8 cellular contexts compared by ENCODE assay signal in the genomic region with DNA sequence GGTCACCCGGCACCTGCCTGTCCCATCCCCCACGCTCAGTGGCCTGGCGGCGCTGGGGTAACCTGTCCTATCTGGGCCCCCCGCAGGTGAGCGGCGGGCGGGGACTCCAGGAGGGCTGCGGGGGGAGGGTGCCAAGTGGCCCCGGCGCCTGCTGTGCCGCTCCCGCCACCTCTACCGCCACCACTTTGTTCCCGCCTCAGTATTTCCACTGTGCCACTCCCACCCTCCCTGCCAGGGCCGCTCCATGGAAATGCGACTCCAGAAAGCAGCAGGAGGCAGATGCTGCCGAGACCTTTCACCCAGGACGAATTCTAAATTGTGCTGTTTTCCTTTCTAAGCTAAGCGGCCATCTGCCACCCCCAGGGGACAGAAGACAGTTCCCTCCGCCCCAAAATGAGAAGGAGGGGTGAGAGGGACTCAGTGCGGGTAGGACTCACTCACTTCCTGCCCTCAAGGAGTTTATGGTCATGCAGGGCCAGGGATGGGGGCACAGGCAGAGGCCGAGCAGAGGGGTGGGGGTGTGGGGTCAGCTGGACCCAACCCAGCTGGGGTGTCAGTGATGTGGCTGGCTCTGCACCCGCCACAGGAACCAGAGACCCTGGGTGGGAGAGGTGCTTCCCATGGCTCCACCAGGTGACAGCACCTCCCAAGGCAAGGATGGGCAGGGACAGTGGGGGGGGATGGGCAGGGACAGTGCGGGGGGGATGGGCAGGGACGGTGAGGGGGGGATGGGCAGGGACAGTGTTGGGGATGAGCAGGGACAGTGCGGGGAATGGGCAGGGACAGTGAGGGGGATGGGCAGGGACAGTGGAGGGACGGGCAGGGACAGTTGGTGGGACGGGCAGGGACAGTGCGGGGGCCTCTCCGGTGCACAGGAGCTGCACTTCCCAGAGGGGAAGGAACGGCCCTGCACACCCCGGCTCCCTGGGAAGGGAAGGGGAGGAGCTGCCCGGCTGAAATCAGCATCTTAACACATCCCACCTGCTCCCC. TPM values are rescaled to one million over a fixed set of nuclear protein-coding genes. Genes with fewer than 3 reads are reported as not detected.
DNase-seq lines count a peak whose midpoint lies in the region; ATAC-seq and TF ChIP-seq lines count a peak whose summit lies in the region.

No MANE protein-coding gene starts in this region.

- H3K9me3 ChIP-seq in endodermal cell (ENCODE audit: control insufficient read depth, low read length) = no peaks in the 10 kb centered on the region
- no peaks in the 10 kb centered on the region for H3K9me3 ChIP-seq in smooth muscle cell (replicated peaks; ENCODE audit: low read depth)

- no peaks in the 10 kb centered on the region for H3K27me3 Mint-ChIP-seq in endodermal cell (ENCODE audit: insufficient read depth)

- H3K27ac ChIP-seq in endodermal cell (ENCODE audit: low read depth, low read length) (peak overlapping the region; percentile 96), smooth muscle cell (ENCODE audit: low read depth) (no peak overlapping the region)

- peaks cover 2% of the 10 kb centered on the region for H3K36me3 Mint-ChIP-seq in endodermal cell (ENCODE audit: low read depth)

- H3K4me2 ChIP-seq in smooth muscle cell = no peak overlapping the region

- H3K36me3 ChIP-seq in endodermal cell (ENCODE audit: control insufficient read depth, insufficient read depth, low read length) = no peaks in the 10 kb centered on the region
- H3K36me3 ChIP-seq in smooth muscle cell (ENCODE audit: low read depth) = no peaks in the 10 kb centered on the region

- H3K27me3 ChIP-seq in endodermal cell (ENCODE audit: control insufficient read depth, insufficient read depth, low read length, poor library complexity, severe bottlenecking) (no peaks in the 10 kb centered on the region), smooth muscle cell (ENCODE audit: low read depth) (no peaks in the 10 kb centered on the region)

- peaks cover 7% of the 10 kb centered on the region for H3K9me3 Mint-ChIP-seq in endodermal cell

- DNase-seq in NCI-H187 (lab: John Stamatoyannopoulos, UW) (peak; percentile 18 to 20), NCI-H187 treated with DMSO at 0.1 percent for 48 hours (lab: John Stamatoyannopoulos, UW) (no peak), NCI-H2227 treated with DMSO at 0.1 percent for 48 hours (lab: John Stamatoyannopoulos, UW) (peak; percentile 21), endodermal cell (peak; percentile 82), smooth muscle cell (lab: John Stamatoyannopoulos, UW; ENCODE audit: unreplicated experiment) (peak; percentile 14), cerebellar cortex (ENCODE audit: low spot score) (no peak)

- no peak overlapping the region for H3K4me3 ChIP-seq in endodermal cell (ENCODE audit: low read length)
- no peak overlapping the region for H3K4me3 ChIP-seq in smooth muscle cell

- no peaks in the 10 kb centered on the region for H3K4me1 Mint-ChIP-seq in endodermal cell

- no peak overlapping the region for H3K4me3 Mint-ChIP-seq in endodermal cell

- TF ChIP-seq CTCF in endodermal cell (conservative IDR thresholded peaks at IDR 0.05) = no peak
- no peak for TF ChIP-seq CTCF in smooth muscle cell (IDR thresholded peaks at IDR 0.05; ENCODE audit: borderline replicate concordance, insufficient read depth, poor library complexity, severe bottlenecking)

- H4K20me1 ChIP-seq in smooth muscle cell (ENCODE audit: low read depth) = peaks cover 99% of the 10 kb centered on the region

- 72 to 90% methylated on average over 6 to 32 of the region's 34 CpGs for WGBS in endodermal cell (ENCODE audit: insufficient coverage in 1 of 2, insufficient read length in 1 of 2), 2 experiments
- WGBS in smooth muscle cell (ENCODE audit: low lambda C conversion rate) = 85% methylated on average over 28 of the region's 34 CpGs

- ATAC-seq in HG02610 (IDR thresholded peaks at IDR 0.05; ENCODE audit: unreplicated experiment) (no peak), GM18511 (IDR thresholded peaks at IDR 0.05; ENCODE audit: unreplicated experiment) (no peak)

- peaks cover 36% of the 10 kb centered on the region for H3K79me2 ChIP-seq in smooth muscle cell (ENCODE audit: low read depth)

- H2AFZ ChIP-seq in smooth muscle cell (ENCODE audit: low read depth) = no peak overlapping the region

- no peaks in the 10 kb centered on the region for H3F3A ChIP-seq in smooth muscle cell (ENCODE audit: low read depth)

- H3K9ac ChIP-seq in endodermal cell (ENCODE audit: extremely low read depth, low read length, poor library complexity, severe bottlenecking) = no peak overlapping the region
- H3K9ac ChIP-seq in smooth muscle cell (ENCODE audit: low read depth) = no peak overlapping the region

- no peak overlapping the region for H3K27ac Mint-ChIP-seq in endodermal cell

- H3K4me1 ChIP-seq in endodermal cell (ENCODE audit: control insufficient read depth, insufficient read depth, low read length) = peaks cover 8% of the 10 kb centered on the region
- peaks cover 25% of the 10 kb centered on the region for H3K4me1 ChIP-seq in smooth muscle cell (ENCODE audit: low read depth)

RNA-seq across cellular contexts. Expression of a gene that starts 17.8 kb away (rescaled TPM):
- total RNA-seq in endodermal cell (10 to 100 TPM; 23.4 to 24.2 TPM), smooth muscle cell (7.8 and 13.2 TPM in 2 replicates)
- polyA plus RNA-seq in endodermal cell (2013, experiment 1 of 2) = 72.4 TPM
- polyA plus RNA-seq in endodermal cell (2013, experiment 2 of 2) = 68.2 TPM
- 7.2 and 11.4 TPM in 2 replicates for polyA plus RNA-seq in smooth muscle cell

RNA-seq across cellular contexts. Expression of a gene that starts 45.2 kb away (rescaled TPM):
- total RNA-seq in endodermal cell (10 to 100 TPM; 54.6 to 60.7 TPM), smooth muscle cell (40.2 and 45.7 TPM in 2 replicates)
- polyA plus RNA-seq in endodermal cell (2013, experiment 1 of 2) = 43.1 TPM
- 41.4 TPM for polyA plus RNA-seq in endodermal cell (2013, experiment 2 of 2)
- 56.8 and 72.2 TPM in 2 replicates for polyA plus RNA-seq in smooth muscle cell

Comparison
In these comparisons a context has a peak if more than half of its experiments do, and no peak if none do; other contexts are left out.
1. DNase-seq: peak in NCI-H187 (2 of 2), NCI-H2227 treated with DMSO at 0.1 percent for 48 hours (single experiment), endodermal cell (single experiment) and smooth muscle cell (single experiment); none in NCI-H187 treated with DMSO at 0.1 percent for 48 hours (single experiment) and cerebellar cortex (single experiment).